8 cellular contexts compared by ENCODE assay signal in genomic region chr2:222304737-222305509, GRCh38. TPM values are rescaled to one million over a fixed set of nuclear protein-coding genes. Genes with fewer than 3 reads are reported as not detected.
DNase-seq lines count a peak whose midpoint lies in the region; ATAC-seq and TF ChIP-seq lines count a peak whose summit lies in the region.

No MANE protein-coding gene starts in this region.

- in situ Hi-C loops in G401 (cut with HindIII; ENCODE audit: low sequenced_read_pairs): loop anchor here (25.0 kb wide), 1 partner anchor 307 kb away; no protein-coding TSS in a partner anchor

- H3K9me3 ChIP-seq in SU-DHL-6 (ENCODE audit: insufficient read depth, low read length) (no peaks in the 10 kb centered on the region), right cardiac atrium (ENCODE audit: control insufficient read depth, low read length) (no peaks in the 10 kb centered on the region)

- DNase-seq in NCI-H82 (lab: John Stamatoyannopoulos, UW): peak; percentile 18
- DNase-seq in NCI-H82 treated with DMSO at 0.1 percent for 48 hours (lab: John Stamatoyannopoulos, UW; ENCODE audit: unreplicated experiment): no peak
- no peak for DNase-seq in right cardiac atrium
- no peak for DNase-seq in stimulated activated effector memory CD8-positive, alpha-beta T cell treated with anti-CD3 and anti-CD28 coated beads, Interleukin-12 subunit alpha, Interleukin-12 subunit beta, amount 100 ng/mL, for 72 hours (ENCODE audit: low spot score in 2 of 2)
- no peak for DNase-seq in GM19238 (ENCODE audit: insufficient read length, low spot score)
- DNase-seq in G401 (ENCODE audit: low spot score): no peak
- DNase-seq in ureter (ENCODE audit: low spot score): no peak

- no peaks in the 10 kb centered on the region for H4K20me1 ChIP-seq in SU-DHL-6 (ENCODE audit: low read depth, low read length)

- no peaks in the 10 kb centered on the region for H3K79me2 ChIP-seq in SU-DHL-6 (ENCODE audit: insufficient read depth, low read length)

- intact Hi-C loops in right cardiac atrium (cut with DNase I): loop anchor here in 2 of 4 donors (10.0 kb wide), 1 partner anchor 250 kb away; no protein-coding TSS in a partner anchor

- peak overlapping the region; percentile 61 for H3K4me3 Mint-ChIP-seq in stimulated activated effector memory CD8-positive, alpha-beta T cell treated with anti-CD3 and anti-CD28 coated beads, Interleukin-12 subunit alpha, Interleukin-12 subunit beta, amount 100 ng/mL, for 72 hours

- H3K27me3 ChIP-seq in SU-DHL-6 (ENCODE audit: low read length): no peaks in the 10 kb centered on the region
- H3K27me3 ChIP-seq in right cardiac atrium (ENCODE audit: control insufficient read depth, insufficient read depth): no peaks in the 10 kb centered on the region

- H3K4me2 ChIP-seq in SU-DHL-6 (ENCODE audit: low read depth, low read length, poor library complexity, severe bottlenecking): peak overlapping the region; percentile 35

- ATAC-seq in right cardiac atrium: no peak
- no peak for ATAC-seq in stimulated activated effector memory CD8-positive, alpha-beta T cell treated with anti-CD3 and anti-CD28 coated beads, Interleukin-12 subunit alpha, Interleukin-12 subunit beta, amount 100 ng/mL, for 72 hours

- peaks cover 9% of the 10 kb centered on the region for H3K36me3 Mint-ChIP-seq in stimulated activated effector memory CD8-positive, alpha-beta T cell treated with anti-CD3 and anti-CD28 coated beads, Interleukin-12 subunit alpha, Interleukin-12 subunit beta, amount 100 ng/mL, for 72 hours

- H2AFZ ChIP-seq in SU-DHL-6 (ENCODE audit: low read depth, low read length, severe bottlenecking): no peak overlapping the region

- no peaks in the 10 kb centered on the region for H3K36me3 ChIP-seq in SU-DHL-6 (ENCODE audit: low read length)

- no peak overlapping the region for H3K9ac ChIP-seq in SU-DHL-6 (ENCODE audit: low read length)

- no peak for TF ChIP-seq CTCF in SU-DHL-6 (IDR thresholded peaks at IDR 0.05; ENCODE audit: insufficient read depth, low read length, poor library complexity, severe bottlenecking)

- H3K27ac ChIP-seq in SU-DHL-6 (ENCODE audit: low read depth, low read length) (no peak overlapping the region), right cardiac atrium (ENCODE audit: low read length) (no peak overlapping the region)

- 7% methylated on average over 39 of the region's 39 CpGs for WGBS in right cardiac atrium

- H3F3A ChIP-seq in SU-DHL-6 (ENCODE audit: insufficient read depth): no peaks in the 10 kb centered on the region

- H3K4me1 Mint-ChIP-seq in stimulated activated effector memory CD8-positive, alpha-beta T cell treated with anti-CD3 and anti-CD28 coated beads, Interleukin-12 subunit alpha, Interleukin-12 subunit beta, amount 100 ng/mL, for 72 hours: peaks cover 53% of the 10 kb centered on the region

- no peak overlapping the region for H3K4me3 ChIP-seq in SU-DHL-6 (ENCODE audit: insufficient read depth, low read length, poor library complexity, severe bottlenecking)
- peak overlapping the region; percentile 57 for H3K4me3 ChIP-seq in right cardiac atrium (ENCODE audit: low read length)

- H3K4me1 ChIP-seq in right cardiac atrium (ENCODE audit: control insufficient read depth, insufficient read depth, low read length): peaks cover 2% of the 10 kb centered on the region

- H3K9me2 ChIP-seq in SU-DHL-6 (replicated peaks; ENCODE audit: insufficient read depth, low read length): no peaks in the 10 kb centered on the region

- H3K27ac Mint-ChIP-seq in stimulated activated effector memory CD8-positive, alpha-beta T cell treated with anti-CD3 and anti-CD28 coated beads, Interleukin-12 subunit alpha, Interleukin-12 subunit beta, amount 100 ng/mL, for 72 hours: no peak overlapping the region

- peaks cover 4% of the 10 kb centered on the region for H3K9me3 Mint-ChIP-seq in stimulated activated effector memory CD8-positive, alpha-beta T cell treated with anti-CD3 and anti-CD28 coated beads, Interleukin-12 subunit alpha, Interleukin-12 subunit beta, amount 100 ng/mL, for 72 hours

RNA-seq across cellular contexts. Expression of gene PAX3, which starts 6.1 kb away (rescaled TPM):
- total RNA-seq in right cardiac atrium (under 1 TPM in 2 of 4 donors, not detected in 2; 0.25 to 0.34 TPM), ureter (not detected)
- polyA plus RNA-seq in right cardiac atrium: 0.23 TPM
- not detected in 2 replicates for total RNA-seq in G401 (2014; rRNA removed; shearing (Covaris generic))
